9 cellular contexts compared by ENCODE assay signal in the genomic region with DNA sequence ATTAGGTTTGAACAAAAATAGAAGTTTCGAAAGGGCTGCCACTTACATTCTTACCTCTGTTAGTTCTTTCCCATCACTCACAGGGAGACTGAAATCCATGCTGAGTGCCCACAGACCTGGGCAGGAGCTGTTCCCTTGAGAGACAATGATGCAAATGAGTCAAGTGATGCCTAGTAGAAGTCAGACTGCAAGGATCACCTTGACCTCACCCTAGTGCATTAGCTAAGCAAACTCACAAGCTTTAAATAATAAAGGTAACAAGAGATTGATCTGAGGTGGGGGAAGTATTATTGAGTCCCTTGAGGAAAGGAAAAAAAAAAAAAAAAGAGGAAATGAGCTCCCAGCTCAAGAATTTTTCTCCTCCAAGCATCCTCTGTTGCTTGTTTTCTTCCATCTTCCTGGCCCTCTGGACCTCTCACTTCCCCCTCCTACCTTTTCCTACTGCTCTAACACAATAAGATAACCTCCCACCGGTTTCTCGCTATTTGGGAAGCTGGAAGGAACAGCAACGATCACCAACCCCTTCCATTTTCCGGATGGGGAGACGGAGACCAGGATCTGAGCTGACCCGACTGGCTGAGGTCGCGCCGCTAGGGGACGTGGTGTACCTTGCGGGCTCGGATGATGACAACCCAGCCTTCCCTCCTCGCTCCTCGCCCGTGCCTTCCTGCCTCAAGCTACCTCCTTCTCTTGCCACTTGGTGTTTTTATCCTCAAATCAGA. TPM values are rescaled to one million over a fixed set of nuclear protein-coding genes. Genes with fewer than 3 reads are reported as not detected.
DNase-seq lines count a peak whose midpoint lies in the region; ATAC-seq and TF ChIP-seq lines count a peak whose summit lies in the region.
"Had no signal": no experiment of that assay in that cellular context is flagged by ENCODE, and none has a peak within 500 bp of the region (broad histone marks: within the 10 kb centered on the region; RNA-seq: fewer than 3 reads in every experiment).

No MANE protein-coding gene starts in this region.

- no peak overlapping the region for H2BK15ac ChIP-seq in neuronal stem cell (ENCODE audit: low read length)

- H3K9ac ChIP-seq in ES-I3 (ENCODE audit: low read depth, low read length) (peak overlapping the region; percentile 62; the same call in 1 of the 2 replicates), neuronal stem cell (ENCODE audit: low read depth, low read length, poor library complexity) (no peak overlapping the region)
- H3K9ac ChIP-seq: parathyroid adenoma had no signal

- no CpG with 5 or more reads among the region's 16 CpGs for WGBS in neuronal stem cell (ENCODE audit: extremely low coverage in 2 of 2, insufficient read length in 2 of 2, insufficient replicate concordance in 1 of 2), 2 donors

- H3F3A ChIP-seq in PC-9 (ENCODE audit: insufficient read depth, low read depth): peaks cover 3% of the 10 kb centered on the region; the same call in 1 of the 2 replicates

- H2BK120ac ChIP-seq in neuronal stem cell (ENCODE audit: low read depth, low read length): no peak overlapping the region

- intact Hi-C loops in PC-9 (cut with micrococcal nuclease; ENCODE audit: unreplicated experiment): loop anchor here (2.0 to 5.0 kb wide), 4 partner anchors 59 to 399 kb away; no protein-coding TSS in a partner anchor

- no peak for ATAC-seq in left lobe of liver

- TF ChIP-seq CTCF in PC-9 (conservative IDR thresholded peaks at IDR 0.05) (peak; percentile 53), fibroblast of the aortic adventitia (IDR thresholded peaks at IDR 0.05; ENCODE audit: insufficient read depth, low read length) (peak; percentile 87)

- H3K18ac ChIP-seq in neuronal stem cell (ENCODE audit: low read length): no peak overlapping the region

- H3K79me1 ChIP-seq in neuronal stem cell (ENCODE audit: low read depth, low read length): peaks cover 2% of the 10 kb centered on the region

- CTCF ChIA-PET in PC-9 (lab: Charles Lee): interaction anchor here (0.6 to 0.7 kb wide), 5 partner anchors 21 to 336 kb away, joined by 3 to 12 read pairs (median 6); no protein-coding TSS in a partner anchor

- H3K27me3 ChIP-seq in PC-9 (ENCODE audit: insufficient read depth, low read depth) (no peaks in the 10 kb centered on the region), neuronal stem cell (ENCODE audit: control insufficient read depth in 3 of 3, insufficient read depth in 3 of 3, low read depth in 1 of 3, low read length in 3 of 3) (peaks cover 0 to 7% (median 4%) of the 10 kb centered on the region in 3 experiments)

- H3K23ac ChIP-seq in neuronal stem cell (ENCODE audit: low read depth, low read length, poor library complexity): no peak overlapping the region

- no peaks in the 10 kb centered on the region for H3K36me3 ChIP-seq in ES-I3 (ENCODE audit: insufficient read depth, low read length)
- H3K36me3 ChIP-seq in PC-9 (ENCODE audit: low read depth): no peaks in the 10 kb centered on the region; the same call in 1 of the 2 replicates
- peaks cover 0 to 11% of the 10 kb centered on the region in 2 donors for H3K36me3 ChIP-seq in neuronal stem cell (replicated peaks in 1 of 2; ENCODE audit: control insufficient read depth in 2 of 2, insufficient read depth in 2 of 2, low read length in 2 of 2)

- BruUV-seq in PC-9 (replicated peaks; lab: Mats Ljungman, UMichigan): no TSS peak

- H2BK12ac ChIP-seq in neuronal stem cell (ENCODE audit: low read length): no peak overlapping the region

- H2BK5ac ChIP-seq in neuronal stem cell (ENCODE audit: low read length): no peak overlapping the region

- no peak overlapping the region for H2AK5ac ChIP-seq in neuronal stem cell (ENCODE audit: low read depth, low read length)

- H3K9me2 ChIP-seq in PC-9 (ENCODE audit: insufficient read depth): no peaks in the 10 kb centered on the region

- H3K4me2 ChIP-seq in PC-9 (peak overlapping the region; percentile 96), neuronal stem cell (ENCODE audit: insufficient read depth, low read length, poor library complexity, severe bottlenecking) (peak overlapping the region; percentile 47)

- POLR2A ChIA-PET in PC-9 (lab: Charles Lee; ENCODE audit: unreplicated experiment): no interaction called here

- H3K9me3 ChIP-seq in ES-I3 (ENCODE audit: control insufficient read depth, insufficient read depth, low read length) (no peaks in the 10 kb centered on the region), PC-9 (ENCODE audit: insufficient read depth, low read depth) (no peaks in the 10 kb centered on the region), neuronal stem cell (replicated peaks in 1 of 2; ENCODE audit: control insufficient read depth in 2 of 2, insufficient read depth in 1 of 2, low read depth in 1 of 2, low read length in 2 of 2) (peaks cover 0 to 9% of the 10 kb centered on the region in 2 donors)

- DNase-seq in PC-9 (peak; percentile 41 to 43), fibroblast of the aortic adventitia (ENCODE audit: low read depth) (peak; percentile 73), neuronal stem cell (ENCODE audit: low spot score) (peak; percentile 26), mesenteric fat pad (ENCODE audit: low spot score) (no peak), left lobe of liver (ENCODE audit: low spot score) (no peak)
- no peak for DNase-seq in stimulated activated CD4-positive, alpha-beta T cell treated with anti-CD3 and anti-CD28 coated beads, Interleukin-1b, Interleukin-23, amount 100 ng/mL, for 48 hours
- no peak for DNase-seq in activated CD4-positive, alpha-beta T cell treated with anti-CD3 and anti-CD28 coated beads, Interleukin-2, amount 50 U/mL, for 1 hour

- 0 out of 2 replicates have a peak, but pooled peaks cover 4% of the 10 kb centered on the region for H3K4me1 ChIP-seq in ES-I3 (ENCODE audit: insufficient read depth, low read length)
- peaks cover 16% of the 10 kb centered on the region for H3K4me1 ChIP-seq in PC-9 (replicated peaks; ENCODE audit: insufficient read depth)
- H3K4me1 ChIP-seq in neuronal stem cell (ENCODE audit: control insufficient read depth in 2 of 2, insufficient read depth in 1 of 2, low read depth in 1 of 2, low read length in 2 of 2): peaks cover 10 to 18% of the 10 kb centered on the region in 2 donors
- H3K4me1 ChIP-seq: parathyroid adenoma had no signal

- peaks cover 53% of the 10 kb centered on the region for H3K79me2 ChIP-seq in PC-9 (ENCODE audit: low read depth)
- H3K79me2 ChIP-seq: parathyroid adenoma had no signal

- H4K91ac ChIP-seq in neuronal stem cell (ENCODE audit: low read depth, low read length, poor library complexity): no peak overlapping the region

- H3K14ac ChIP-seq in neuronal stem cell (ENCODE audit: low read length): no peak overlapping the region

- H2AFZ ChIP-seq in PC-9 (peak overlapping the region; percentile 84), neuronal stem cell (ENCODE audit: low read length) (peak overlapping the region; percentile 100)
- H2AFZ ChIP-seq: parathyroid adenoma had no signal

- H3K4me3 ChIP-seq in PC-9 (peak overlapping the region; percentile 74), fibroblast of the aortic adventitia (ENCODE audit: low read depth, low read length) (peak overlapping the region; percentile 69), neuronal stem cell (ENCODE audit: low read length in 2 of 2) (peak overlapping the region; percentile 5 to 60)

- H4K20me1 ChIP-seq in PC-9 (ENCODE audit: insufficient read depth): no peaks in the 10 kb centered on the region

- H4K8ac ChIP-seq in neuronal stem cell (ENCODE audit: low read depth, low read length): no peak overlapping the region

- 0 out of 2 replicates have a peak overlapping the region, but pooled peaks have one; percentile 3 for H3K27ac ChIP-seq in PC-9
- no peak overlapping the region for H3K27ac ChIP-seq in neuronal stem cell (replicated peaks; ENCODE audit: low read length)
- H3K27ac ChIP-seq: parathyroid adenoma had no signal

- no peak overlapping the region for H3K4ac ChIP-seq in neuronal stem cell (ENCODE audit: low read length)

RNA-seq across cellular contexts. Expression of a gene that starts 2.0 kb away (rescaled TPM):
- 8.9 and 11.8 TPM in 2 replicates for total RNA-seq in PC-9 (2021)
- 39.2 and 265 TPM in 2 replicates for total RNA-seq in fibroblast of the aortic adventitia (ENCODE audit: low replicate concordance)
- polyA plus RNA-seq in neuronal stem cell (2013, experiment 1 of 2): 5.3 TPM
- polyA plus RNA-seq in neuronal stem cell (2013, experiment 2 of 2): 5.0 TPM
- 42.6 TPM for total RNA-seq in mesenteric fat pad
- total RNA-seq in left lobe of liver: 0.86 TPM

Comparison
In these comparisons a context has a peak if more than half of its experiments do, and no peak if none do; other contexts are left out.
1. DNase-seq: peak in PC-9 (2 of 2), fibroblast of the aortic adventitia (single experiment) and neuronal stem cell (single experiment); none in stimulated activated CD4-positive, alpha-beta T cell treated with anti-CD3 and anti-CD28 coated beads, Interleukin-1b, Interleukin-23, amount 100 ng/mL, for 48 hours (single experiment), mesenteric fat pad (single experiment), activated CD4-positive, alpha-beta T cell treated with anti-CD3 and anti-CD28 coated beads, Interleukin-2, amount 50 U/mL, for 1 hour (single experiment) and left lobe of liver (single experiment).
2. Peak in every context shown above with its lines, with median percentiles within 50 percentile points of each other: H3K4me3 ChIP-seq.